Comparison of ENCODE assay signal across 9 cellular contexts in genomic region chr9:32581512-32582143, GRCh38. TPM values are rescaled to one million over a fixed set of nuclear protein-coding genes. Genes with fewer than 3 reads are reported as not detected.
DNase-seq lines count a peak whose midpoint lies in the region; FAIRE-seq and TF ChIP-seq lines count a peak whose summit lies in the region.
"Had no signal": no experiment of that assay in that cellular context is flagged by ENCODE, and none has a peak within 500 bp of the region (broad histone marks: within the 10 kb centered on the region; RNA-seq: fewer than 3 reads in every experiment).

No MANE protein-coding gene starts in this region.

- TF ChIP-seq EP300 in H1 (IDR thresholded peaks at IDR 0.05; ENCODE audit: borderline replicate concordance in 1 of 2, low read depth in 2 of 2, low read length in 2 of 2) = no peak

- no peaks in the 10 kb centered on the region for H3K23me2 ChIP-seq in H1 (ENCODE audit: low read depth, low read length)

- H3K36me3 ChIP-seq in BE2C (no peaks in the 10 kb centered on the region), Loucy (ENCODE audit: insufficient read depth, low read length) (no peaks in the 10 kb centered on the region), H1 (ENCODE audit: control insufficient read depth in 2 of 4, insufficient read depth in 4 of 4, low read length in 3 of 4) (no peaks in the 10 kb centered on the region), prostate gland (no peaks in the 10 kb centered on the region)

- peak overlapping the region in 1 of 3 experiments; percentile 48 for H3K27ac Mint-ChIP-seq in nephron
- H3K27ac Mint-ChIP-seq: immature natural killer cell had no signal

- H3F3A ChIP-seq in Loucy (ENCODE audit: low read depth) = 0 out of 2 replicates have a peak, but pooled peaks cover 3% of the 10 kb centered on the region

- no peak overlapping the region for H4K5ac ChIP-seq in H1 (ENCODE audit: insufficient read length, low read depth, low read length)

- H3K4me3 Mint-ChIP-seq in nephron = no peak overlapping the region
- H3K4me3 Mint-ChIP-seq: immature natural killer cell had no signal

- H3K79me2 ChIP-seq in Loucy (ENCODE audit: insufficient read depth, low read length) (no peaks in the 10 kb centered on the region), H1 (ENCODE audit: control insufficient read depth in 1 of 2, insufficient read depth in 2 of 2, low read length in 2 of 2) (no peaks in the 10 kb centered on the region)

- no peaks in the 10 kb centered on the region for H3K9me3 ChIP-seq in BE2C
- H3K9me3 ChIP-seq in Loucy (ENCODE audit: insufficient read depth, low read depth, low read length) = no peaks in the 10 kb centered on the region
- no peaks in the 10 kb centered on the region for H3K9me3 ChIP-seq in H1 (ENCODE audit: insufficient read depth in 2 of 2, low read depth in 1 of 2, low read length in 1 of 2)
- H3K9me3 ChIP-seq in prostate gland = no peaks in the 10 kb centered on the region

- peak; percentile 69 for TF ChIP-seq CTCF in BE2C (IDR thresholded peaks at IDR 0.05; ENCODE audit: low read depth, low read length)
- peak; percentile 52; the same call in 1 of the 2 replicates for TF ChIP-seq CTCF in GM12874 (IDR thresholded peaks at IDR 0.05; ENCODE audit: insufficient read depth, low read depth, low read length)
- peak; percentile 78 for TF ChIP-seq CTCF in Loucy (conservative IDR thresholded peaks at IDR 0.05; ENCODE audit: low read length)
- TF ChIP-seq CTCF in H1 (IDR thresholded peaks at IDR 0.05; ENCODE audit: control extremely low read depth in 1 of 3, insufficient read depth in 1 of 3, low read depth in 1 of 3, low read length in 3 of 3) = peak in 2 of 3 experiments; percentile 58 to 74; a peak in 3 of 4 replicates
- peak; percentile 58 to 66 (median 66) for TF ChIP-seq CTCF in nephron (IDR thresholded peaks at IDR 0.05; ENCODE audit: unreplicated experiment in 3 of 3)
- TF ChIP-seq CTCF in prostate gland (IDR thresholded peaks at IDR 0.05) = peak in 2 of 4 experiments; percentile 23 to 41

- H3K14ac ChIP-seq in H1 (ENCODE audit: insufficient read length) = no peak overlapping the region

- no peaks in the 10 kb centered on the region for H3K9me3 Mint-ChIP-seq in nephron
- H3K9me3 Mint-ChIP-seq: immature natural killer cell had no signal

- H3K79me1 ChIP-seq in H1 (ENCODE audit: low read depth, low read length) = no peaks in the 10 kb centered on the region

- peak; percentile 73 for FAIRE-seq in H1 (lab: Jason Lieb, UNC)

- H3K27me3 ChIP-seq in BE2C = peaks cover 21% of the 10 kb centered on the region
- H3K27me3 ChIP-seq in Loucy (ENCODE audit: insufficient read depth, low read length, poor library complexity, severe bottlenecking) = no peaks in the 10 kb centered on the region
- H3K27me3 ChIP-seq in H1 (replicated peaks in 1 of 4; ENCODE audit: control insufficient read depth in 3 of 4, extremely low read depth in 1 of 4, insufficient read depth in 3 of 4, low read length in 3 of 4) = no peaks in the 10 kb centered on the region
- H3K27me3 ChIP-seq in prostate gland (replicated peaks; ENCODE audit: insufficient read depth) = no peaks in the 10 kb centered on the region

- H3K36me3 Mint-ChIP-seq in nephron (ENCODE audit: low read depth) = no peaks in the 10 kb centered on the region
- H3K36me3 Mint-ChIP-seq: immature natural killer cell had no signal

- H2BK12ac ChIP-seq in H1 (ENCODE audit: low read depth, low read length) = no peak overlapping the region

- H4K20me1 ChIP-seq in Loucy (ENCODE audit: insufficient read depth, low read length, poor library complexity, severe bottlenecking) (no peaks in the 10 kb centered on the region), H1 (replicated peaks in 1 of 2; ENCODE audit: control insufficient read depth in 1 of 2, insufficient read depth in 2 of 2, low read length in 2 of 2) (no peaks in the 10 kb centered on the region)

- CTCF ChIA-PET in H1 (lab: Charles Lee; ENCODE audit: partially characterized antibody) = interaction anchor here (0.6 to 12.2 kb wide), 41 partner anchors 8 to 851 kb away, joined by 3 to 248 read pairs (median 4); partner anchors contain the start of genes ACO1, NDUFB6, SMIM27 and TOPORS

- H2AK5ac ChIP-seq in H1 (ENCODE audit: low read depth, low read length) = no peak overlapping the region

- WGBS in H1 (ENCODE audit: extremely low coverage in 1 of 2, insufficient coverage in 1 of 2, insufficient read length in 1 of 2, insufficient replicate concordance in 2 of 2, low coverage in 1 of 2, low lambda C conversion rate in 2 of 2, missing lambda C conversion rate in 1 of 2), 2 experiments = 73% methylated on average over 3 of the region's 3 CpGs; no CpG with 5 or more reads in 1 of the 2 experiments
- WGBS in prostate gland = 43% methylated on average over 3 of the region's 3 CpGs

- H3K4me2 ChIP-seq in Loucy (ENCODE audit: low read depth, low read length, poor library complexity, severe bottlenecking) = peak overlapping the region; percentile 39
- H3K4me2 ChIP-seq in H1 (ENCODE audit: insufficient read depth in 1 of 2, low read depth in 2 of 2, low read length in 2 of 2) = no peak overlapping the region

- peaks cover 14% of the 10 kb centered on the region for H3K4me1 Mint-ChIP-seq in nephron
- H3K4me1 Mint-ChIP-seq: immature natural killer cell had no signal

- peaks cover 9% of the 10 kb centered on the region for H3K27me3 Mint-ChIP-seq in nephron (ENCODE audit: low read depth)

- POLR2A ChIA-PET in H1 (lab: Charles Lee; ENCODE audit: partially characterized antibody) = interaction anchor here (0.8 to 1.3 kb wide), 3 partner anchors 31 to 389 kb away, joined by 3 to 4 read pairs (median 3); no protein-coding TSS in a partner anchor

- H3K56ac ChIP-seq in H1 (replicated peaks; ENCODE audit: insufficient read length, low read depth, low read length) = no peak overlapping the region

- no peak overlapping the region for H3K27ac ChIP-seq in H1 (ENCODE audit: low read depth, low read length)
- no peak overlapping the region for H3K27ac ChIP-seq in prostate gland

- intact Hi-C loops in prostate gland (cut with DNase I) = loop anchor here (5.0 kb wide), 1 partner anchor 386 kb away; no protein-coding TSS in a partner anchor

- no peak overlapping the region for H3K4ac ChIP-seq in H1 (replicated peaks; ENCODE audit: insufficient read length, low read depth, low read length)

- H2AFZ ChIP-seq in Loucy (ENCODE audit: low read length) (peak overlapping the region; percentile 58), H1 (ENCODE audit: low read length) (peak overlapping the region; percentile 85; the same call in 1 of the 2 replicates)

- no peak overlapping the region for H2BK15ac ChIP-seq in H1 (ENCODE audit: low read length)

- H3K4me3 ChIP-seq in BE2C (ENCODE audit: low read depth, low read length) (no peak overlapping the region), Loucy (ENCODE audit: low read length, poor library complexity, severe bottlenecking) (no peak overlapping the region), H1 (ENCODE audit: extremely low read depth in 1 of 4, insufficient read depth in 2 of 4, low read depth in 3 of 4, low read length in 4 of 4) (no peak overlapping the region), prostate gland (no peak overlapping the region)

- no peak overlapping the region for H3K23ac ChIP-seq in H1 (ENCODE audit: insufficient read length)

- H2BK20ac ChIP-seq in H1 (ENCODE audit: low read length) = no peak overlapping the region

- DNase-seq in BE2C (peak; percentile 29), SK-N-DZ (ENCODE audit: low spot score) (peak; percentile 66), H1 (ENCODE audit: low read depth in 1 of 2, low spot score in 2 of 2) (peak in 1 of 2 experiments; percentile 49), prostate gland (ENCODE audit: low spot score) (no peak)
- no peak for DNase-seq in NK-92 treated with Interleukin-12 subunit alpha and Interleukin-12 subunit beta, amount 100 ng/mL, for 24 hours (lab: John Stamatoyannopoulos, UW)

- peak; percentile 67 to 73 for TF ChIP-seq RAD21 in H1 (IDR thresholded peaks at IDR 0.05 in 1 of 2, conservative IDR thresholded peaks at IDR 0.05 in 1 of 2; ENCODE audit: low read depth in 2 of 2, low read length in 2 of 2)

- no peak overlapping the region for H4K91ac ChIP-seq in H1 (replicated peaks; ENCODE audit: insufficient read length, low read length)

- H4K8ac ChIP-seq in H1 (ENCODE audit: extremely low read depth, insufficient read depth, low read length) = no peak overlapping the region

- no peaks in the 10 kb centered on the region for H3K9me2 ChIP-seq in Loucy (replicated peaks; ENCODE audit: low read depth, low read length)

- H2BK5ac ChIP-seq in H1 (ENCODE audit: low read depth, low read length) = no peak overlapping the region

- no peak overlapping the region for H2BK120ac ChIP-seq in H1 (replicated peaks; ENCODE audit: low read depth, low read length)

- H3K18ac ChIP-seq in H1 (ENCODE audit: extremely low read depth, low read length) = no peak overlapping the region

- H3K9ac ChIP-seq in Loucy (ENCODE audit: low read depth, low read length, poor library complexity, severe bottlenecking) = no peak overlapping the region
- H3K9ac ChIP-seq in H1 (replicated peaks in 1 of 4; ENCODE audit: extremely low read depth in 1 of 4, low read depth in 3 of 4, low read length in 3 of 4) = no peak overlapping the region

- TF ChIP-seq POLR2A in H1 (IDR thresholded peaks at IDR 0.05; ENCODE audit: control extremely low read depth in 1 of 2, low read depth in 2 of 2, low read length in 2 of 2) = no peak
- no peak for TF ChIP-seq POLR2A in prostate gland (IDR thresholded peaks at IDR 0.05)

- H3K4me1 ChIP-seq in BE2C (no peaks in the 10 kb centered on the region), Loucy (ENCODE audit: insufficient read depth, low read length, poor library complexity, severe bottlenecking) (peaks cover 6% of the 10 kb centered on the region), H1 (replicated peaks in 1 of 4; ENCODE audit: control insufficient read depth in 3 of 4, insufficient read depth in 4 of 4, low read length in 3 of 4) (no peaks in the 10 kb centered on the region), prostate gland (replicated peaks) (no peaks in the 10 kb centered on the region)

RNA-seq across cellular contexts. Expression of gene NDUFB6, which starts 8.7 kb away (rescaled TPM):
- 72.5 TPM for polyA plus RNA-seq in BE2C (2012; ENCODE audit: insufficient read depth, insufficient read length, low read depth)
- 99.8 and 109 TPM in 2 replicates for polyA plus RNA-seq in SK-N-DZ (2014; cell fraction: cytosol; rRNA removed)
- polyA plus RNA-seq in SK-N-DZ (2014; cell fraction: nucleus; rRNA removed) = 44.1 and 114 TPM in 2 replicates
- total RNA-seq in H1 (2021; fragmentation: NEBNext Ultra II Directional; extraction: Animal tissue kit (Norgen Biotek cat#: 25700)) = 61.4 and 62.5 TPM in 2 replicates
- 43.6 and 55.8 TPM in 2 replicates for polyA plus RNA-seq in H1 (2011; rRNA removed)
- polyA plus RNA-seq in H1 (2011; cell fraction: cytosol; rRNA removed) = 62.6 TPM
- polyA plus RNA-seq in H1 (2011; cell fraction: nucleus; rRNA removed) = 18.0 TPM
- polyA plus RNA-seq in H1 (2012, experiment 1 of 2) = 42.1 to 62.5 TPM (median 50.8 TPM) in 4 replicates
- 45.8 TPM for polyA plus RNA-seq in H1 (2012, experiment 2 of 2)
- polyA plus RNA-seq in H1 (2013, experiment 1 of 2) = 79.7 TPM
- polyA plus RNA-seq in H1 (2013, experiment 2 of 2) = 80.0 TPM
- polyA minus RNA-seq in H1 (2011; rRNA and poly(A)+ RNA removed) = 3.6 and 4.3 TPM in 2 replicates
- polyA minus RNA-seq in H1 (2011; cell fraction: cytosol; rRNA and poly(A)+ RNA removed) = 42.2 TPM
- 11.8 TPM for polyA minus RNA-seq in H1 (2011; cell fraction: nucleus; rRNA and poly(A)+ RNA removed)
- 10 to 100 TPM; 43.0 to 56.4 TPM for total RNA-seq in prostate gland

RNA-seq across cellular contexts. Expression of gene TOPORS, which starts 29.2 kb away (rescaled TPM):
- 5.2 TPM for polyA plus RNA-seq in BE2C (2012; ENCODE audit: insufficient read depth, insufficient read length, low read depth)
- 10.8 and 12.8 TPM in 2 replicates for polyA plus RNA-seq in SK-N-DZ (2014; cell fraction: cytosol; rRNA removed)
- 9.7 and 10.1 TPM in 2 replicates for polyA plus RNA-seq in SK-N-DZ (2014; cell fraction: nucleus; rRNA removed)
- 26.9 and 30.7 TPM in 2 replicates for total RNA-seq in H1 (2021; fragmentation: NEBNext Ultra II Directional; extraction: Animal tissue kit (Norgen Biotek cat#: 25700))
- polyA plus RNA-seq in H1 (2011; rRNA removed) = 7.9 and 10.3 TPM in 2 replicates
- 15.7 TPM for polyA plus RNA-seq in H1 (2011; cell fraction: cytosol; rRNA removed)
- polyA plus RNA-seq in H1 (2011; cell fraction: nucleus; rRNA removed) = 7.2 TPM
- polyA plus RNA-seq in H1 (2012, experiment 1 of 2) = 14.6 to 24.7 TPM (median 16.4 TPM) in 4 replicates
- polyA plus RNA-seq in H1 (2012, experiment 2 of 2) = 1.0 TPM
- polyA plus RNA-seq in H1 (2013, experiment 1 of 2) = 33.6 TPM
- polyA plus RNA-seq in H1 (2013, experiment 2 of 2) = 32.3 TPM
- polyA minus RNA-seq in H1 (2011; rRNA and poly(A)+ RNA removed) = 33.0 and 45.2 TPM in 2 replicates
- 18.3 TPM for polyA minus RNA-seq in H1 (2011; cell fraction: cytosol; rRNA and poly(A)+ RNA removed)
- 36.2 TPM for polyA minus RNA-seq in H1 (2011; cell fraction: nucleus; rRNA and poly(A)+ RNA removed)
- total RNA-seq in prostate gland = 10 to 100 TPM; 18.2 to 27.2 TPM

RNA-seq across cellular contexts. Expression of gene SMIM27, which starts 29.5 kb away (rescaled TPM):
- 7.8 TPM for polyA plus RNA-seq in BE2C (2012; ENCODE audit: insufficient read depth, insufficient read length, low read depth)
- 2.0 and 2.8 TPM in 2 replicates for polyA plus RNA-seq in SK-N-DZ (2014; cell fraction: cytosol; rRNA removed)
- 1.6 and 6.0 TPM in 2 replicates for polyA plus RNA-seq in SK-N-DZ (2014; cell fraction: nucleus; rRNA removed)
- 15.8 and 18.1 TPM in 2 replicates for total RNA-seq in H1 (2021; fragmentation: NEBNext Ultra II Directional; extraction: Animal tissue kit (Norgen Biotek cat#: 25700))
- polyA plus RNA-seq in H1 (2011; rRNA removed) = 3.6 and 4.3 TPM in 2 replicates
- polyA plus RNA-seq in H1 (2011; cell fraction: cytosol; rRNA removed) = 6.0 TPM
- polyA plus RNA-seq in H1 (2011; cell fraction: nucleus; rRNA removed) = 9.2 TPM
- polyA plus RNA-seq in H1 (2012, experiment 1 of 2) = 16.2 to 37.6 TPM (median 29.0 TPM) in 4 replicates
- 23.2 TPM for polyA plus RNA-seq in H1 (2012, experiment 2 of 2)
- polyA plus RNA-seq in H1 (2013, experiment 1 of 2) = 31.7 TPM
- polyA plus RNA-seq in H1 (2013, experiment 2 of 2) = 30.1 TPM
- 1.3 and 2.4 TPM in 2 replicates for polyA minus RNA-seq in H1 (2011; rRNA and poly(A)+ RNA removed)
- polyA minus RNA-seq in H1 (2011; cell fraction: cytosol; rRNA and poly(A)+ RNA removed) = 5.6 TPM
- polyA minus RNA-seq in H1 (2011; cell fraction: nucleus; rRNA and poly(A)+ RNA removed) = 6.8 TPM
- total RNA-seq in prostate gland = 1 to 10 TPM; 6.4 to 8.3 TPM

RNA-seq across cellular contexts. Expression of gene TAF1L, which starts 53.8 kb away (rescaled TPM):
- 0.15 TPM for polyA plus RNA-seq in BE2C (2012; ENCODE audit: insufficient read depth, insufficient read length, low read depth)
- polyA plus RNA-seq in SK-N-DZ (2014; cell fraction: cytosol; rRNA removed) = not detected in 2 replicates
- not detected in 2 replicates for polyA plus RNA-seq in SK-N-DZ (2014; cell fraction: nucleus; rRNA removed)
- total RNA-seq in H1 (2021; fragmentation: NEBNext Ultra II Directional; extraction: Animal tissue kit (Norgen Biotek cat#: 25700)) = not detected in 2 replicates
- polyA plus RNA-seq in H1 (2011; rRNA removed) = 0.02 TPM in 1 of 2 replicates, not detected in the other
- not detected for polyA plus RNA-seq in H1 (2011; cell fraction: cytosol; rRNA removed)
- 0.01 TPM for polyA plus RNA-seq in H1 (2011; cell fraction: nucleus; rRNA removed)
- 0.08 TPM in 1 of 4 replicates, not detected in the others for polyA plus RNA-seq in H1 (2012, experiment 1 of 2)
- not detected for polyA plus RNA-seq in H1 (2012, experiment 2 of 2)
- 0.02 TPM for polyA plus RNA-seq in H1 (2013, experiment 1 of 2)
- under 0.01 TPM for polyA plus RNA-seq in H1 (2013, experiment 2 of 2)
- polyA minus RNA-seq in H1 (2011; rRNA and poly(A)+ RNA removed) = 0.02 and 0.03 TPM in 2 replicates
- polyA minus RNA-seq in H1 (2011; cell fraction: cytosol; rRNA and poly(A)+ RNA removed) = not detected
- not detected for polyA minus RNA-seq in H1 (2011; cell fraction: nucleus; rRNA and poly(A)+ RNA removed)
- total RNA-seq in prostate gland = 1 to 10 TPM in 1 of 2 donors, not detected in 1; 2.0 TPM
- polyA plus RNA-seq: immature natural killer cell had no signal

RNA-seq across cellular contexts. Expression of gene RIGI, which starts 55.6 kb away (rescaled TPM):
- 0.74 TPM for polyA plus RNA-seq in BE2C (2012; ENCODE audit: insufficient read depth, insufficient read length, low read depth)
- 0.17 and 0.29 TPM in 2 replicates for polyA plus RNA-seq in SK-N-DZ (2014; cell fraction: cytosol; rRNA removed)
- 0.15 and 1.1 TPM in 2 replicates for polyA plus RNA-seq in SK-N-DZ (2014; cell fraction: nucleus; rRNA removed)
- 6.6 and 6.7 TPM in 2 replicates for total RNA-seq in H1 (2021; fragmentation: NEBNext Ultra II Directional; extraction: Animal tissue kit (Norgen Biotek cat#: 25700))
- polyA plus RNA-seq in H1 (2011; rRNA removed) = 1.5 and 3.1 TPM in 2 replicates
- polyA plus RNA-seq in H1 (2011; cell fraction: cytosol; rRNA removed) = 3.1 TPM
- 1.5 TPM for polyA plus RNA-seq in H1 (2011; cell fraction: nucleus; rRNA removed)
- polyA plus RNA-seq in H1 (2012, experiment 1 of 2) = 4.3 to 10.0 TPM (median 5.9 TPM) in 4 replicates
- 0.31 TPM for polyA plus RNA-seq in H1 (2012, experiment 2 of 2)
- 5.4 TPM for polyA plus RNA-seq in H1 (2013, experiment 1 of 2)
- polyA plus RNA-seq in H1 (2013, experiment 2 of 2) = 5.2 TPM
- 4.2 and 5.3 TPM in 2 replicates for polyA minus RNA-seq in H1 (2011; rRNA and poly(A)+ RNA removed)
- polyA minus RNA-seq in H1 (2011; cell fraction: cytosol; rRNA and poly(A)+ RNA removed) = 3.2 TPM
- 6.2 TPM for polyA minus RNA-seq in H1 (2011; cell fraction: nucleus; rRNA and poly(A)+ RNA removed)
- 1 to 10 TPM; 8.2 to 9.5 TPM for total RNA-seq in prostate gland

Comparison
In these comparisons a context has a peak if more than half of its experiments do, and no peak if none do; other contexts are left out.
1. DNase-seq: peak in BE2C (single experiment) and SK-N-DZ (single experiment); none in prostate gland (single experiment) and NK-92 treated with Interleukin-12 subunit alpha and Interleukin-12 subunit beta, amount 100 ng/mL, for 24 hours (single experiment).